Comparison of ENCODE assay signal across 8 cellular contexts in the genomic region with DNA sequence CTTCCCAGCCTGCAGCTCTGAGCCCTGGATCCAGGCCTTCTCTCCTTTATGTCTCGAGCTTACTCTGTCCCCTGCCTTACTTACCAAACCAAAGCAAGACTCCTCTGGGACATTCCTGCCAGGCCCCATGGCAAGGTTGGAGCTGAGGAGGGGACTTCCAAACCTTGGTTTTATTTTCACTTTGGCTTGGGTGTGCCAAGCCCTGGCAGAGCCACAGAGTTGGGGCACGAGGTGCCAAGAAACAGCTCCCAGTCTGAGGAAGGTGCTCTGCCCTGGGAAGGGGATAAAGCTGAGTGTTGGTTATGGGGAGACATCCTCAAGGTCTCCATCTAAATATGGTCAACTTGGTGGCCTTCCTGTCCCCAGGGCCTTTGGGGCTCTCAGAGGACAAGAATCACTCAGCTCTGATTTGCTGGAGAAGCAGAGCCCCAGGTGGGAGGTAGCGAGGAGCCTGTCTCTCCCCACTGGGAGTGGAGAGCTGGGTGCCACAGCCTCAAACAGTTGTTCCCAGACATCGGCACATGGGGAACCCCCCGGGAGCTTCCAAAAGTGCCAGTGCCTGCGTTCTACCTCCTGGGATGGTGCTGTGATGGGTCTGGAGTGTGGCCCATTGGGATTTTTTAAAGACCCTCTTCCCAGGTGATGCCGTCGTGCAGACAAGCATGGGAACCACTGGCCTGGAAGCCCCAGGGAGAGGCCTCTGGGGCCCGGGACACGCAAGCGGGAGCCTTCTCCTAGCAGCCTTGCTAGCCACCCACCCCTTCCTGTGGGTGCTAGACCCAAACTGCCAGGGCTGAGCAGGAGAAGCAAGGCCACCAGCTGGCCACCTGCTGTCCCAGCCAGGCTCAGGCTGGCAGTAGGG. TPM values are rescaled to one million over a fixed set of nuclear protein-coding genes. Genes with fewer than 3 reads are reported as not detected.
DNase-seq lines count a peak whose midpoint lies in the region; TF ChIP-seq lines count a peak whose summit lies in the region.

No MANE protein-coding gene starts in this region.

- DNase-seq in activated T-cell treated with anti-CD3 and anti-CD28 coated beads, Interleukin-2, amount 50 U/mL, for 1 hour: peak; percentile 47
- DNase-seq in activated T-cell treated with anti-CD3 and anti-CD28 coated beads for 4 hours (no peak), kidney tubule cell (ENCODE audit: low spot score) (peak; percentile 31), transverse colon (no peak), HPDE6-E6E7 (ENCODE audit: extremely low spot score) (no peak), HuH-7 (ENCODE audit: low spot score) (no peak), NCI-H146 (lab: John Stamatoyannopoulos, UW) (no peak)
- DNase-seq in activated CD4-positive, alpha-beta memory T cell treated with anti-CD3 and anti-CD28 coated beads, Interleukin-2, amount 10 ng/mL, durations not matched to agents 7 days and 5 days: peak; percentile 43

- H3K4me1 ChIP-seq in transverse colon: peaks cover 0 to 16% (median 4%) of the 10 kb centered on the region in 4 donors

- H3K27ac Mint-ChIP-seq in activated CD4-positive, alpha-beta memory T cell treated with anti-CD3 and anti-CD28 coated beads, Interleukin-2, amount 10 ng/mL, durations not matched to agents 7 days and 5 days: peak overlapping the region; percentile 90

- H3K36me3 Mint-ChIP-seq in activated CD4-positive, alpha-beta memory T cell treated with anti-CD3 and anti-CD28 coated beads, Interleukin-2, amount 10 ng/mL, durations not matched to agents 7 days and 5 days (ENCODE audit: low read depth): peaks cover 73% of the 10 kb centered on the region

- no peaks in the 10 kb centered on the region for H3K27me3 Mint-ChIP-seq in activated CD4-positive, alpha-beta memory T cell treated with anti-CD3 and anti-CD28 coated beads, Interleukin-2, amount 10 ng/mL, durations not matched to agents 7 days and 5 days

- CTCF ChIA-PET in activated CD4-positive, alpha-beta memory T cell treated with anti-CD3 and anti-CD28 coated beads, Interleukin-2, amount 10 ng/mL, durations not matched to agents 7 days and 5 days (lab: Charles Lee): interaction anchor here (1.1 to 2.1 kb wide), 2 partner anchors 10 to 35 kb away, joined by 6 to 7 read pairs; no protein-coding TSS in a partner anchor

- no peaks in the 10 kb centered on the region for H3K9me3 Mint-ChIP-seq in activated CD4-positive, alpha-beta memory T cell treated with anti-CD3 and anti-CD28 coated beads, Interleukin-2, amount 10 ng/mL, durations not matched to agents 7 days and 5 days

- 90% methylated on average over 11 of the region's 11 CpGs; no CpG with 5 or more reads in 1 of the 2 donors for WGBS in transverse colon (ENCODE audit: low coverage in 1 of 2), 2 donors

- TF ChIP-seq EP300 in transverse colon (IDR thresholded peaks at IDR 0.05; ENCODE audit: low read depth): no peak

- no peaks in the 10 kb centered on the region for H3K36me3 ChIP-seq in transverse colon

- no peak for TF ChIP-seq POLR2A in transverse colon (IDR thresholded peaks at IDR 0.05)

- no peak for TF ChIP-seq CTCF in transverse colon (IDR thresholded peaks at IDR 0.05)

- intact Hi-C loops in transverse colon (cut with DNase I; ENCODE audit: low total_unique reads): no loop called here

- peak overlapping the region; percentile 29 to 51 (median 39) for H3K27ac ChIP-seq in transverse colon

- peaks cover 93% of the 10 kb centered on the region for H3K4me1 Mint-ChIP-seq in activated CD4-positive, alpha-beta memory T cell treated with anti-CD3 and anti-CD28 coated beads, Interleukin-2, amount 10 ng/mL, durations not matched to agents 7 days and 5 days

- no peaks in the 10 kb centered on the region for H3K27me3 ChIP-seq in transverse colon

- in situ Hi-C loops in transverse colon (cut with MboI; ENCODE audit: low pct_ligation_motif_present in 1 of 4, low pct_unique_long_range_greater_than_20kb in 1 of 4, low sequenced_read_pairs in 3 of 4): no loop called here

- POLR2A ChIA-PET in activated CD4-positive, alpha-beta memory T cell treated with anti-CD3 and anti-CD28 coated beads, Interleukin-2, amount 10 ng/mL, durations not matched to agents 7 days and 5 days (lab: Charles Lee): interaction anchor here (0.7 to 23.0 kb wide), 11 partner anchors 6 to 186 kb away, joined by 3 to 373 read pairs (median 5); a partner anchor contains a TSS

- H3K4me3 Mint-ChIP-seq in activated CD4-positive, alpha-beta memory T cell treated with anti-CD3 and anti-CD28 coated beads, Interleukin-2, amount 10 ng/mL, durations not matched to agents 7 days and 5 days: peak overlapping the region; percentile 60

- H3K9me3 ChIP-seq in transverse colon: no peaks in the 10 kb centered on the region

- H3K4me3 ChIP-seq in transverse colon: no peak overlapping the region

RNA-seq across cellular contexts. Expression of a gene that starts 10.3 kb away (rescaled TPM):
- total RNA-seq in activated CD4-positive, alpha-beta memory T cell treated with anti-CD3 and anti-CD28 coated beads, Interleukin-2, amount 10 ng/mL, durations not matched to agents 7 days and 5 days: 100 to 1,000 TPM; 259 to 263 TPM
- total RNA-seq in transverse colon: 100 to 1,000 TPM in 1 of 4 donors, 10 to 100 TPM in 3; 59.4 to 171 (median 73.6) TPM

RNA-seq across cellular contexts. Expression of a gene that starts 37.9 kb away (rescaled TPM):
- total RNA-seq in activated CD4-positive, alpha-beta memory T cell treated with anti-CD3 and anti-CD28 coated beads, Interleukin-2, amount 10 ng/mL, durations not matched to agents 7 days and 5 days: not detected
- total RNA-seq in transverse colon: under 1 TPM in 1 of 4 donors, not detected in 3; 0.55 TPM

Comparison
In these comparisons a context has a peak if more than half of its experiments do, and no peak if none do; other contexts are left out.
1. DNase-seq: peak in activated T-cell treated with anti-CD3 and anti-CD28 coated beads, Interleukin-2, amount 50 U/mL, for 1 hour (single experiment), activated CD4-positive, alpha-beta memory T cell treated with anti-CD3 and anti-CD28 coated beads, Interleukin-2, amount 10 ng/mL, durations not matched to agents 7 days and 5 days (single experiment) and kidney tubule cell (single experiment); none in activated T-cell treated with anti-CD3 and anti-CD28 coated beads for 4 hours (single experiment), transverse colon (single experiment), HPDE6-E6E7 (single experiment), HuH-7 (single experiment) and NCI-H146 (single experiment).